ENCODE assay signal across 1 cellular context in the genomic region with DNA sequence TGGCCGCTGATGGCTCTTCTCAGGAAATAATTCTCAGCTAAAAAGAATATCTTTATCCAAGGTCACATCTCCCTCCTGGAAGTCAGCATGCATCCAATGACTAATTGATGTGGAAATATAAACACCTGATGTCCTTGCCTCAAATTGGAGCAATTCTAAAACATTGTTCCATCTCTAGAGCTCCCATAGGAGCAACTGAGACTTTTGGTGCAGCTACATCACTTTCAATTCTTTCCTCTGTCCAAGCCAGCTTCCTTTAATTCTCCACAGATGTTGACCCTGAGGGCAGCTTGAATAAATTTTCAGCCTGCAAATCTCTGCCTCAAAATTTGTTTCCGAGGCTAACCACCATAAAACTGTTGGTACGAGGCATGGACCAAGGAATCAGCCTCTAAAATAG.
TF ChIP-seq lines count a peak whose summit lies in the region.

No MANE protein-coding gene starts in this region.

TF ChIP-seq in H1, 55 proteins besides CTCF, POLR2A, EP300 and RAD21:
- no peak for TF ChIP-seq TAF7 (optimal IDR thresholded peaks at IDR 0.05; ENCODE audit: borderline replicate concordance, low read depth, low read length)
- TF ChIP-seq KDM4A (IDR thresholded peaks at IDR 0.05; ENCODE audit: low read depth, low read length, severe bottlenecking), result no peak
- TF ChIP-seq, protein P1, sequence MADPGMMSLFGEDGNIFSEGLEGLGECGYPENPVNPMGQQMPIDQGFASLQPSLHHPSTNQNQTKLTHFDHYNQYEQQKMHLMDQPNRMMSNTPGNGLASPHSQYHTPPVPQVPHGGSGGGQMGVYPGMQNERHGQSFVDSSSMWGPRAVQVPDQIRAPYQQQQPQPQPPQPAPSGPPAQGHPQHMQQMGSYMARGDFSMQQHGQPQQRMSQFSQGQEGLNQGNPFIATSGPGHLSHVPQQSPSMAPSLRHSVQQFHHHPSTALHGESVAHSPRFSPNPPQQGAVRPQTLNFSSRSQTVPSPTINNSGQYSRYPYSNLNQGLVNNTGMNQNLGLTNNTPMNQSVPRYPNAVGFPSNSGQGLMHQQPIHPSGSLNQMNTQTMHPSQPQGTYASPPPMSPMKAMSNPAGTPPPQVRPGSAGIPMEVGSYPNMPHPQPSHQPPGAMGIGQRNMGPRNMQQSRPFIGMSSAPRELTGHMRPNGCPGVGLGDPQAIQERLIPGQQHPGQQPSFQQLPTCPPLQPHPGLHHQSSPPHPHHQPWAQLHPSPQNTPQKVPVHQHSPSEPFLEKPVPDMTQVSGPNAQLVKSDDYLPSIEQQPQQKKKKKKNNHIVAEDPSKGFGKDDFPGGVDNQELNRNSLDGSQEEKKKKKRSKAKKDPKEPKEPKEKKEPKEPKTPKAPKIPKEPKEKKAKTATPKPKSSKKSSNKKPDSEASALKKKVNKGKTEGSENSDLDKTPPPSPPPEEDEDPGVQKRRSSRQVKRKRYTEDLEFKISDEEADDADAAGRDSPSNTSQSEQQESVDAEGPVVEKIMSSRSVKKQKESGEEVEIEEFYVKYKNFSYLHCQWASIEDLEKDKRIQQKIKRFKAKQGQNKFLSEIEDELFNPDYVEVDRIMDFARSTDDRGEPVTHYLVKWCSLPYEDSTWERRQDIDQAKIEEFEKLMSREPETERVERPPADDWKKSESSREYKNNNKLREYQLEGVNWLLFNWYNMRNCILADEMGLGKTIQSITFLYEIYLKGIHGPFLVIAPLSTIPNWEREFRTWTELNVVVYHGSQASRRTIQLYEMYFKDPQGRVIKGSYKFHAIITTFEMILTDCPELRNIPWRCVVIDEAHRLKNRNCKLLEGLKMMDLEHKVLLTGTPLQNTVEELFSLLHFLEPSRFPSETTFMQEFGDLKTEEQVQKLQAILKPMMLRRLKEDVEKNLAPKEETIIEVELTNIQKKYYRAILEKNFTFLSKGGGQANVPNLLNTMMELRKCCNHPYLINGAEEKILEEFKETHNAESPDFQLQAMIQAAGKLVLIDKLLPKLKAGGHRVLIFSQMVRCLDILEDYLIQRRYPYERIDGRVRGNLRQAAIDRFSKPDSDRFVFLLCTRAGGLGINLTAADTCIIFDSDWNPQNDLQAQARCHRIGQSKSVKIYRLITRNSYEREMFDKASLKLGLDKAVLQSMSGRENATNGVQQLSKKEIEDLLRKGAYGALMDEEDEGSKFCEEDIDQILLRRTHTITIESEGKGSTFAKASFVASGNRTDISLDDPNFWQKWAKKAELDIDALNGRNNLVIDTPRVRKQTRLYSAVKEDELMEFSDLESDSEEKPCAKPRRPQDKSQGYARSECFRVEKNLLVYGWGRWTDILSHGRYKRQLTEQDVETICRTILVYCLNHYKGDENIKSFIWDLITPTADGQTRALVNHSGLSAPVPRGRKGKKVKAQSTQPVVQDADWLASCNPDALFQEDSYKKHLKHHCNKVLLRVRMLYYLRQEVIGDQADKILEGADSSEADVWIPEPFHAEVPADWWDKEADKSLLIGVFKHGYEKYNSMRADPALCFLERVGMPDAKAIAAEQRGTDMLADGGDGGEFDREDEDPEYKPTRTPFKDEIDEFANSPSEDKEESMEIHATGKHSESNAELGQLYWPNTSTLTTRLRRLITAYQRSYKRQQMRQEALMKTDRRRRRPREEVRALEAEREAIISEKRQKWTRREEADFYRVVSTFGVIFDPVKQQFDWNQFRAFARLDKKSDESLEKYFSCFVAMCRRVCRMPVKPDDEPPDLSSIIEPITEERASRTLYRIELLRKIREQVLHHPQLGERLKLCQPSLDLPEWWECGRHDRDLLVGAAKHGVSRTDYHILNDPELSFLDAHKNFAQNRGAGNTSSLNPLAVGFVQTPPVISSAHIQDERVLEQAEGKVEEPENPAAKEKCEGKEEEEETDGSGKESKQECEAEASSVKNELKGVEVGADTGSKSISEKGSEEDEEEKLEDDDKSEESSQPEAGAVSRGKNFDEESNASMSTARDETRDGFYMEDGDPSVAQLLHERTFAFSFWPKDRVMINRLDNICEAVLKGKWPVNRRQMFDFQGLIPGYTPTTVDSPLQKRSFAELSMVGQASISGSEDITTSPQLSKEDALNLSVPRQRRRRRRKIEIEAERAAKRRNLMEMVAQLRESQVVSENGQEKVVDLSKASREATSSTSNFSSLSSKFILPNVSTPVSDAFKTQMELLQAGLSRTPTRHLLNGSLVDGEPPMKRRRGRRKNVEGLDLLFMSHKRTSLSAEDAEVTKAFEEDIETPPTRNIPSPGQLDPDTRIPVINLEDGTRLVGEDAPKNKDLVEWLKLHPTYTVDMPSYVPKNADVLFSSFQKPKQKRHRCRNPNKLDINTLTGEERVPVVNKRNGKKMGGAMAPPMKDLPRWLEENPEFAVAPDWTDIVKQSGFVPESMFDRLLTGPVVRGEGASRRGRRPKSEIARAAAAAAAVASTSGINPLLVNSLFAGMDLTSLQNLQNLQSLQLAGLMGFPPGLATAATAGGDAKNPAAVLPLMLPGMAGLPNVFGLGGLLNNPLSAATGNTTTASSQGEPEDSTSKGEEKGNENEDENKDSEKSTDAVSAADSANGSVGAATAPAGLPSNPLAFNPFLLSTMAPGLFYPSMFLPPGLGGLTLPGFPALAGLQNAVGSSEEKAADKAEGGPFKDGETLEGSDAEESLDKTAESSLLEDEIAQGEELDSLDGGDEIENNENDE (IDR thresholded peaks at IDR 0.05; ENCODE audit: insufficient replicate concordance, low read length), result no peak
- no peak for TF ChIP-seq MAFK (IDR thresholded peaks at IDR 0.05; ENCODE audit: low read depth, low read length)
- TF ChIP-seq CBX8 (IDR thresholded peaks at IDR 0.05; ENCODE audit: borderline replicate concordance, low read depth, low read length), result no peak
- TF ChIP-seq SP1 (IDR thresholded peaks at IDR 0.05; ENCODE audit: low read depth, low read length), result no peak
- no peak for TF ChIP-seq GTF2F1 (IDR thresholded peaks at IDR 0.05; ENCODE audit: borderline replicate concordance, low read depth, low read length)
- no peak for TF ChIP-seq JUN (IDR thresholded peaks at IDR 0.05; ENCODE audit: low read depth, low read length)
- no peak for TF ChIP-seq HDAC6 (IDR thresholded peaks at IDR 0.05; ENCODE audit: low read depth, low read length)
- TF ChIP-seq RXRA (IDR thresholded peaks at IDR 0.05; ENCODE audit: insufficient read depth, low read depth, low read length), result no peak
- no peak for TF ChIP-seq BACH1 (IDR thresholded peaks at IDR 0.05; ENCODE audit: low read length)
- TF ChIP-seq HDAC2 (IDR thresholded peaks at IDR 0.05; ENCODE audit: borderline replicate concordance in 1 of 2, low read depth in 2 of 2, low read length in 2 of 2), result no peak
- no peak for TF ChIP-seq TEAD4 (IDR thresholded peaks at IDR 0.05; ENCODE audit: low read depth, low read length)
- no peak for TF ChIP-seq PHF8 (conservative IDR thresholded peaks at IDR 0.05; ENCODE audit: low read depth, low read length)
